In the genomic region with DNA sequence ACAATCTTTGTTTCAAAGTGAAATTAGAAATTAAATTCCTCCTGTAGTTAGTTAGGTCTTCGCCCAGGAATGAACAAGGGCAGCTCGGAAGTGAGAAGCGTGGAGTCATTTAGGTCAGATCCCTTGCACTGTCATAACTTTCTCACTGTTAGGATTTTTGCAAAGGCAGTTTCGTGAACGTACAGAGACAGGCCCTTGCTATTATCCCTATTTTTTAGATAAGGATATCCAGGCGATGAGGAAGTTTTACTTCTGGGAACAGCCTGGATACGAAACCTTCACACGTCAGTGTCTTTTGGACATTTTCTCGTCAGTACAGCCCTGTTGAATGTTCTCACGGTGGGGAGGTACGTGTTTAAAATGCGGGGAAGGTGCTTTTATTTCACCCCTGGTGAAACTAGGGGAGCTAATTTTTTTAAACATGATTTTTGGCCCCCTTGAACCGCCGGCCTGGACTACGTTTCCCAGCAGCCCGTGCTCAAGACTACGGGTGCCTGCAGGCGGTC, we compare ENCODE assay signal across 8 cellular contexts. TPM values are rescaled to one million over a fixed set of nuclear protein-coding genes. Genes with fewer than 3 reads are reported as not detected.
DNase-seq lines count a peak whose midpoint lies in the region; ATAC-seq and TF ChIP-seq lines count a peak whose summit lies in the region.

No MANE protein-coding gene starts in this region.

- H2BK20ac ChIP-seq in H9 (ENCODE audit: low read depth, low read length, poor library complexity, severe bottlenecking): no peak overlapping the region

- H2BK120ac ChIP-seq in H9 (ENCODE audit: low read depth, low read length, poor library complexity, severe bottlenecking): no peak overlapping the region

- H3K27ac Mint-ChIP-seq in H9: peak overlapping the region in 2 of 3 experiments; percentile 41 to 87; a peak in 5 of 7 replicates
- H3K27ac Mint-ChIP-seq in progenitor cell of endocrine pancreas: peak overlapping the region; percentile 79

- H2AK5ac ChIP-seq in H9 (ENCODE audit: insufficient read length, low read length): no peak overlapping the region

- H3K4me3 Mint-ChIP-seq in H9 (peak overlapping the region; percentile 74 to 92), progenitor cell of endocrine pancreas (ENCODE audit: low read depth) (peak overlapping the region; percentile 89)

- no peak overlapping the region for H2BK5ac ChIP-seq in H9 (ENCODE audit: insufficient read length, low read length)

- no peak overlapping the region for H3T11ph ChIP-seq in H9 (ENCODE audit: low read length)

- H4K5ac ChIP-seq in H9 (ENCODE audit: insufficient read length, low read depth, low read length): no peak overlapping the region

- ATAC-seq in GM21576 (IDR thresholded peaks at IDR 0.05; ENCODE audit: unreplicated experiment): no peak
- no peak for ATAC-seq in HG02970 (IDR thresholded peaks at IDR 0.05; ENCODE audit: low FRiP score, unreplicated experiment)

- H3K4me1 ChIP-seq in BLaER1 treated with 17β-estradiol and CSF1 and Interleukin-3, amounts not matched to agents 10 nM and 100 nM: peaks cover 10 to 21% (median 15%) of the 10 kb centered on the region in 10 experiments
- H3K4me1 ChIP-seq in H9 (ENCODE audit: insufficient read depth, low read length): no peaks in the 10 kb centered on the region

- H3K56ac ChIP-seq in H9 (ENCODE audit: insufficient read length, low read depth, low read length): no peak overlapping the region

- H3K79me1 ChIP-seq in H9 (ENCODE audit: insufficient read depth, low read depth, low read length, poor library complexity, severe bottlenecking): no peaks in the 10 kb centered on the region

- no CpG with 5 or more reads among the region's 18 CpGs for WGBS in H9 (ENCODE audit: extremely low coverage, insufficient read length, low lambda C conversion rate)

- no peak overlapping the region for H4K91ac ChIP-seq in H9 (ENCODE audit: insufficient read length, low read depth, low read length)

- peaks cover 2% of the 10 kb centered on the region; the same call in 1 of the 2 replicates for H3K27me3 Mint-ChIP-seq in H9 (ENCODE audit: low read depth)
- no peaks in the 10 kb centered on the region for H3K27me3 Mint-ChIP-seq in progenitor cell of endocrine pancreas

- peak overlapping the region; percentile 83 to 99 (median 94) for H3K27ac ChIP-seq in BLaER1 treated with 17β-estradiol and CSF1 and Interleukin-3, amounts not matched to agents 10 nM and 100 nM
- H3K27ac ChIP-seq in H9 (ENCODE audit: insufficient read length, low read depth, low read length): no peak overlapping the region

- H3K9me3 ChIP-seq in BLaER1 treated with 17β-estradiol and CSF1 and Interleukin-3, amounts not matched to agents 10 nM and 100 nM (replicated peaks in 1 of 11): peaks cover 0 to 10% (median 0%) of the 10 kb centered on the region in 11 experiments; a peak in 1 of 22 replicates
- H3K9me3 ChIP-seq in H9 (ENCODE audit: control insufficient read depth, low read depth, low read length): no peaks in the 10 kb centered on the region

- H3K4me3 ChIP-seq in BLaER1 treated with 17β-estradiol and CSF1 and Interleukin-3, amounts not matched to agents 10 nM and 100 nM: peak overlapping the region; percentile 77 to 99 (median 92)

- peaks cover 2% of the 10 kb centered on the region; the same call in 1 of the 2 replicates for H3K79me2 ChIP-seq in H9 (ENCODE audit: insufficient read depth, low read length)

- no peak overlapping the region for H2BK12ac ChIP-seq in H9 (ENCODE audit: insufficient read length, low read depth, low read length)

- TF ChIP-seq CTCF in H9 (conservative IDR thresholded peaks at IDR 0.05): no peak
- TF ChIP-seq CTCF in progenitor cell of endocrine pancreas (IDR thresholded peaks at IDR 0.05; ENCODE audit: unreplicated experiment): no peak

- no peak overlapping the region for H3K23ac ChIP-seq in H9 (ENCODE audit: insufficient read length, low read depth, low read length)

- peaks cover 10% of the 10 kb centered on the region for H3K23me2 ChIP-seq in H9 (ENCODE audit: insufficient read length, low read depth, low read length, poor library complexity, severe bottlenecking)

- peak overlapping the region; percentile 71 to 97 (median 85) for H3K4me2 ChIP-seq in BLaER1 treated with 17β-estradiol and CSF1 and Interleukin-3, amounts not matched to agents 10 nM and 100 nM
- peak overlapping the region; percentile 78 for H3K4me2 ChIP-seq in H9 (ENCODE audit: insufficient read depth, insufficient read length, low read length)

- no peak overlapping the region; the same call in 1 of the 2 replicates for H3K14ac ChIP-seq in H9 (ENCODE audit: insufficient read depth, low read length)

- peaks cover 11 to 14% of the 10 kb centered on the region in 2 experiments; a peak in 3 of 5 replicates for H3K9me3 Mint-ChIP-seq in H9
- H3K9me3 Mint-ChIP-seq in progenitor cell of endocrine pancreas (ENCODE audit: low read depth): peaks cover 4% of the 10 kb centered on the region

- DNase-seq in H9 (no peak), glomerular endothelial cell (ENCODE audit: extremely low read depth, low read depth, low spot score) (peak; percentile 16), progenitor cell of endocrine pancreas (ENCODE audit: low spot score, unreplicated experiment) (no peak), cerebellum (ENCODE audit: low spot score) (no peak)
- peak; percentile 79 for DNase-seq in activated CD4-positive, alpha-beta T cell treated with anti-CD3 and anti-CD28 coated beads, Interleukin-2, amount 50 U/mL, for 1 hour

- no peak overlapping the region for H4K8ac ChIP-seq in H9 (replicated peaks; ENCODE audit: insufficient read length, low read depth, low read length)

- H3K18ac ChIP-seq in H9 (ENCODE audit: insufficient read length, low read depth, low read length): no peak overlapping the region

- H2BK15ac ChIP-seq in H9 (ENCODE audit: low read depth, low read length): no peak overlapping the region

- no peak overlapping the region for H3K4ac ChIP-seq in H9 (ENCODE audit: low read depth, low read length)

- peaks cover 0 to 18% (median 8%) of the 10 kb centered on the region in 11 experiments; a peak in 10 of 22 replicates for H3K36me3 ChIP-seq in BLaER1 treated with 17β-estradiol and CSF1 and Interleukin-3, amounts not matched to agents 10 nM and 100 nM

- peak overlapping the region; percentile 91 for H2AFZ ChIP-seq in H9 (ENCODE audit: low read length)

- no peaks in the 10 kb centered on the region for H3K27me3 ChIP-seq in BLaER1 treated with 17β-estradiol and CSF1 and Interleukin-3, amounts not matched to agents 10 nM and 100 nM
- H3K27me3 ChIP-seq in H9 (ENCODE audit: insufficient read depth, low read length): no peaks in the 10 kb centered on the region

- peaks cover 0 to 30% (median 14%) of the 10 kb centered on the region in 11 experiments; a peak in 15 of 22 replicates for H4K20me1 ChIP-seq in BLaER1 treated with 17β-estradiol and CSF1 and Interleukin-3, amounts not matched to agents 10 nM and 100 nM
- H4K20me1 ChIP-seq in H9 (ENCODE audit: control insufficient read depth, insufficient read depth, insufficient read length): no peaks in the 10 kb centered on the region

- peak overlapping the region; percentile 90 to 99 (median 95) for H3K9ac ChIP-seq in BLaER1 treated with 17β-estradiol and CSF1 and Interleukin-3, amounts not matched to agents 10 nM and 100 nM
- H3K9ac ChIP-seq in H9 (ENCODE audit: extremely low read depth, insufficient read length, low read length): no peak overlapping the region

- H3K4me1 Mint-ChIP-seq in H9 (peaks cover 19 to 22% of the 10 kb centered on the region in 2 experiments), progenitor cell of endocrine pancreas (ENCODE audit: low read depth) (peaks cover 18% of the 10 kb centered on the region)

- peaks cover 0 to 5% (median 3%) of the 10 kb centered on the region in 3 experiments; a peak in 4 of 7 replicates for H3K36me3 Mint-ChIP-seq in H9 (ENCODE audit: insufficient read depth in 1 of 3, low read depth in 3 of 3)
- H3K36me3 Mint-ChIP-seq in progenitor cell of endocrine pancreas (ENCODE audit: insufficient read depth): no peaks in the 10 kb centered on the region

RNA-seq across cellular contexts. Expression of a gene that starts 0.3 kb away (rescaled TPM):
- total RNA-seq in H9 (2021) (17.0 and 17.3 TPM in 2 replicates), glomerular endothelial cell (35.8 and 40.6 TPM in 2 replicates), progenitor cell of endocrine pancreas (37.7 and 39.1 TPM in 2 replicates), cerebellum (106 TPM)

Comparison
In these comparisons a context has a peak if more than half of its experiments do, and no peak if none do; other contexts are left out.
1. DNase-seq: peak in activated CD4-positive, alpha-beta T cell treated with anti-CD3 and anti-CD28 coated beads, Interleukin-2, amount 50 U/mL, for 1 hour (single experiment) and glomerular endothelial cell (single experiment); none in H9 (single experiment), progenitor cell of endocrine pancreas (single experiment) and cerebellum (single experiment).